Comparison of ENCODE assay signal across 8 cellular contexts in the genomic region with DNA sequence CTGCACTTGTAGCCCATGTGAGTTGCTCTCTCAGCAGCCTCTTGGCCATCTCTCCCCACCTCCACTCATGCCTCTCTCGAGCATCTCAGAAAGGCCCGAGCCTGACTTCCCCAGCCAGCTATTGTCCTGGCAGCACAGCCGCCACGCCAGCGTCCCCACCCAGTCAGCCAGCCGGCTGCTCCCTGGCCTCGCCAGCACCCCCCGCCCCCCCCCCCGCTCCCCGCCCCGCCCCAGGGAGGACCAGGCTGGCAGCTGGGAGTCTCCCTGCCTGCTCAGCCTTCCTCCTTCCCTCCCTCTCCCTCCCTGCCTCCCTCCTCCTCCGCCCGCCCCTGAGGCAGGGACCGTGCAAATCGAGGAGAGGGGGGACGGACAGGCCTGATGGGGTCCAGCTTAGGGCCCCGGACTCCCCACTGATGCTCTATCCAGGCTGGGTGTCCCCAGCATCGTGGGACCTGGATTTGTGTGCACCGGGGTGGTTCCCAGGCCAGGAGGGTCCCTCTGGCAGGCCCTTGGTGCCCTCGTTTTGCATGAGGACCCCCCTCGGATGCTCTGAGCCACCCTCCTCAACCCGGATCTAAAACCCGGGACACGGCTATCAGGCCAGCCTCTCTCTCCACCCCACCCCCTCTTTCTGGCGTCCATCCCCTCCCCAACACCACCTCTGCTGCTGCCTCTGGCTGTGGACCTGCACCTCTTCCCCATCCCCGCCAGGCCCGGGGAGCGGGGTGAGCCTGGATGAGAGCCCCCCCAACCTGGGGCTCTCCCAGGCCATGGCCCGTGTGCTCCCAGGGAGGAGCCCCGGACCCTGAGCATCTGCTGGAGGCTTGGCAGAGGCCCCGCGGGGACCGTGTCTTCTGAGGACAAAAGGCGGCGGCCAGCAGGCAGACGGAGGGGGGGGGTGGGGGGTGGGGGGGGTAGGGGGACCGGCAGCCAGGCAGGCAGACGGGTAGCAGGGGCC. TPM values are rescaled to one million over a fixed set of nuclear protein-coding genes. Genes with fewer than 3 reads are reported as not detected.
A peak's percentile ranks its signal among the peaks of the same experiment; 100 is the strongest.
DNase-seq lines count a peak whose midpoint lies in the region; ATAC-seq and TF ChIP-seq lines count a peak whose summit lies in the region.

A gene with protein sequence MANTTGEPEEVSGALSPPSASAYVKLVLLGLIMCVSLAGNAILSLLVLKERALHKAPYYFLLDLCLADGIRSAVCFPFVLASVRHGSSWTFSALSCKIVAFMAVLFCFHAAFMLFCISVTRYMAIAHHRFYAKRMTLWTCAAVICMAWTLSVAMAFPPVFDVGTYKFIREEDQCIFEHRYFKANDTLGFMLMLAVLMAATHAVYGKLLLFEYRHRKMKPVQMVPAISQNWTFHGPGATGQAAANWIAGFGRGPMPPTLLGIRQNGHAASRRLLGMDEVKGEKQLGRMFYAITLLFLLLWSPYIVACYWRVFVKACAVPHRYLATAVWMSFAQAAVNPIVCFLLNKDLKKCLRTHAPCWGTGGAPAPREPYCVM (plus strand): TSS at position 621 of the 958 bp plus-strand sequence. CDS start 27,833 bp downstream, outside the sequence.

- H3K9me3 Mint-ChIP-seq in osteocyte (ENCODE audit: unreplicated experiment): no peaks in the 10 kb centered on the region

- no peaks in the 10 kb centered on the region for H3K36me3 Mint-ChIP-seq in osteocyte (ENCODE audit: unreplicated experiment)

- peak within 1 kb of the TSS; percentile 91 for H3K27ac Mint-ChIP-seq in osteocyte (ENCODE audit: unreplicated experiment)

- TF ChIP-seq CTCF in osteocyte (IDR thresholded peaks at IDR 0.05): no peak

- no peak for ATAC-seq in HG03520 (IDR thresholded peaks at IDR 0.05; ENCODE audit: unreplicated experiment)

- peaks cover 12% of the 10 kb centered on the region for H3K4me1 Mint-ChIP-seq in osteocyte (ENCODE audit: unreplicated experiment)

- DNase-seq in NCI-H1436 (lab: John Stamatoyannopoulos, UW) (peak; percentile 58), NCI-H1436 treated with DMSO at 0.1 percent for 48 hours (lab: John Stamatoyannopoulos, UW) (no peak), T1000 (lab: John Stamatoyannopoulos, UW) (peak; percentile 48), globus pallidus (ENCODE audit: low spot score) (peak; percentile 79), osteocyte (ENCODE audit: extremely low spot score, unreplicated experiment) (peak; percentile 88), NCI-H187 treated with DMSO at 0.1 percent for 48 hours (lab: John Stamatoyannopoulos, UW) (no peak), cortex of kidney (lab: John Stamatoyannopoulos, UW) (no peak)

- peak within 1 kb of the TSS; percentile 79 for H3K4me3 Mint-ChIP-seq in osteocyte (ENCODE audit: unreplicated experiment)

- no peaks in the 10 kb centered on the region for H3K27me3 Mint-ChIP-seq in osteocyte (ENCODE audit: unreplicated experiment)

RNA-seq across cellular contexts. Expression of the gene that starts here (rescaled TPM):
- 12.6 and 17.3 TPM in 2 replicates for total RNA-seq in osteocyte

Comparison
In these comparisons a context has a peak if more than half of its experiments do, and no peak if none do; other contexts are left out.
1. DNase-seq: peak in NCI-H1436 (single experiment), T1000 (single experiment), globus pallidus (single experiment) and osteocyte (single experiment); none in NCI-H1436 treated with DMSO at 0.1 percent for 48 hours (single experiment), NCI-H187 treated with DMSO at 0.1 percent for 48 hours (single experiment) and cortex of kidney (single experiment).